ENCODE assay signal across 13 cellular contexts in genomic region chr12:24565300-24565699, GRCh38.
"Had no signal": no experiment of that assay in that cellular context is flagged by ENCODE, and none has a peak within 500 bp of the region (broad histone marks: within the 10 kb centered on the region; RNA-seq: fewer than 3 reads in every experiment).

No MANE protein-coding gene starts in this region.

- H3K27ac Mint-ChIP-seq: activated T-helper 17 cell treated with anti-CD3 and anti-CD28 coated beads, Interleukin-2, amount 50 U/mL, for 72 hours; nephron progenitor cell had no signal

- DNase-seq: activated naive CD4-positive, alpha-beta T cell treated with anti-CD3 and anti-CD28 coated beads, Interleukin-2, amount 50 U/mL, for 16 hours; central memory CD4-positive, alpha-beta T cell; cortex of kidney; effector CD8-positive, alpha-beta T cell; left lung; nephron progenitor cell; sigmoid colon; stimulated activated CD4-positive, alpha-beta T cell treated with anti-CD3 and anti-CD28 coated beads, Interleukin-12 subunit alpha, Interleukin-12 subunit beta, amount 100 ng/mL, for 4 hours; stimulated activated naive CD4-positive, alpha-beta T cell; upper lobe of left lung had no signal

- H3K9me3 Mint-ChIP-seq: activated T-helper 17 cell treated with anti-CD3 and anti-CD28 coated beads, Interleukin-2, amount 50 U/mL, for 72 hours; nephron progenitor cell had no signal

- ATAC-seq: activated T-helper 17 cell treated with anti-CD3 and anti-CD28 coated beads, Interleukin-2, amount 50 U/mL, for 72 hours; gastroesophageal sphincter; left lung had no signal

- H3K27ac ChIP-seq: gastroesophageal sphincter, left lung, ovary, sigmoid colon, upper lobe of left lung had no signal

- H3K36me3 ChIP-seq: gastroesophageal sphincter, left lung, ovary, sigmoid colon, upper lobe of left lung had no signal

- H3K4me3 ChIP-seq: gastroesophageal sphincter, left lung, ovary, sigmoid colon, upper lobe of left lung had no signal

- H3K9me3 ChIP-seq: gastroesophageal sphincter, left lung, ovary, sigmoid colon, upper lobe of left lung had no signal

- H3K27me3 ChIP-seq: ovary, sigmoid colon, upper lobe of left lung had no signal
